ENCODE assay signal across 19 cellular contexts in the genomic region with DNA sequence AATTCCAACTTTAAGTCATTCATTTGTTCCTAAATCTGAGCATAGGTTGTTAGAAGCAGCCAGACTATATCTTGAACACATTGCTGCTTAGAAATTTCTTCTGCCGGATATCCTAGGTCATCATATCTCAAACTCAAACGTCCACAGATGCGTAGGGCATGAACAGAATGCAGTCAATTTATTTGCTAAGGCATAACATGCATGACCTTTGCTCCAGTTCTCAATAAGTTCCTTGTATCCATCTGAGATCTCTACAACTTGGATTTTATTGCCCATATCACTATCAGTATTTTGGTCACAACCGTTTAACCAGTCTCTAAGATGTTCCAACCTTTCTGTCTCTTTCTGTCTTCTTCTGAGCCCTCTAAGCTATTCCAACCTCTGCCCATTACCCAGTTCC.
DNase-seq lines count a peak whose midpoint lies in the region; ATAC-seq and TF ChIP-seq lines count a peak whose summit lies in the region.
"Had no signal": no experiment of that assay in that cellular context is flagged by ENCODE, and none has a peak within 500 bp of the region (broad histone marks: within the 10 kb centered on the region; RNA-seq: fewer than 3 reads in every experiment).

No MANE protein-coding gene starts in this region.

- H3K36me3 ChIP-seq in Caco-2 (ENCODE audit: control insufficient read depth, insufficient read depth, low read length), result no peaks in the 10 kb centered on the region
- H3K36me3 ChIP-seq in endodermal cell (ENCODE audit: control insufficient read depth, insufficient read depth, low read length), result peaks cover 11% of the 10 kb centered on the region
- H3K36me3 ChIP-seq: BLaER1 treated with 17β-estradiol and CSF1 and Interleukin-3, amounts not matched to agents 10 nM and 100 nM had no signal

- no peak overlapping the region for H3K9ac ChIP-seq in endodermal cell (ENCODE audit: extremely low read depth, low read length, poor library complexity, severe bottlenecking)
- H3K9ac ChIP-seq: BLaER1 treated with 17β-estradiol and CSF1 and Interleukin-3, amounts not matched to agents 10 nM and 100 nM had no signal

- BruUV-seq in Caco-2 (replicated peaks; lab: Mats Ljungman, UMichigan), result no TSS peak

- H3K27me3 ChIP-seq in Caco-2 (replicated peaks; ENCODE audit: control insufficient read depth, insufficient read depth, low read length) (no peaks in the 10 kb centered on the region), endodermal cell (ENCODE audit: control insufficient read depth, insufficient read depth, low read length, poor library complexity, severe bottlenecking) (no peaks in the 10 kb centered on the region), right cardiac atrium (ENCODE audit: control insufficient read depth, insufficient read depth) (no peaks in the 10 kb centered on the region)
- H3K27me3 ChIP-seq: BLaER1 treated with 17β-estradiol and CSF1 and Interleukin-3, amounts not matched to agents 10 nM and 100 nM had no signal

- H3K27ac ChIP-seq in endodermal cell (ENCODE audit: low read depth, low read length), result no peak overlapping the region
- no peak overlapping the region for H3K27ac ChIP-seq in right cardiac atrium (ENCODE audit: low read length)
- H3K27ac ChIP-seq: 22Rv1; A549; BLaER1 treated with 17β-estradiol and CSF1 and Interleukin-3, amounts not matched to agents 10 nM and 100 nM had no signal

- TF ChIP-seq CTCF in Caco-2 (IDR thresholded peaks at IDR 0.05; ENCODE audit: insufficient read depth in 1 of 2, low read depth in 1 of 2, low read length in 1 of 2, severe bottlenecking in 1 of 2, unreplicated experiment in 1 of 2), result no peak
- TF ChIP-seq CTCF in endodermal cell (conservative IDR thresholded peaks at IDR 0.05), result no peak

- H3K27ac Mint-ChIP-seq in Caco-2 (ENCODE audit: unreplicated experiment), result peak overlapping the region; percentile 0
- no peak overlapping the region for H3K27ac Mint-ChIP-seq in endodermal cell
- H3K27ac Mint-ChIP-seq: B cell; CD4-positive, alpha-beta T cell; CD8-positive, alpha-beta T cell had no signal

- CTCF ChIA-PET in Caco-2 (lab: Charles Lee), result no interaction called here

- H3K9me3 ChIP-seq in Caco-2, result no peaks in the 10 kb centered on the region
- H3K9me3 ChIP-seq in endodermal cell (ENCODE audit: control insufficient read depth, low read length), result peaks cover 27% of the 10 kb centered on the region
- H3K9me3 ChIP-seq in right cardiac atrium (ENCODE audit: control insufficient read depth, low read length), result no peaks in the 10 kb centered on the region
- H3K9me3 ChIP-seq: A549; BLaER1 treated with 17β-estradiol and CSF1 and Interleukin-3, amounts not matched to agents 10 nM and 100 nM had no signal

- intact Hi-C loops in Caco-2 (cut with micrococcal nuclease; ENCODE audit: unreplicated experiment) (no loop called here), left colon (cut with DNase I, micrococcal nuclease) (no loop called here), right cardiac atrium (cut with DNase I) (no loop called here)

- H3K4me1 ChIP-seq in Caco-2 (peaks cover 9% of the 10 kb centered on the region), endodermal cell (ENCODE audit: control insufficient read depth, insufficient read depth, low read length) (peaks cover 7% of the 10 kb centered on the region), right cardiac atrium (ENCODE audit: control insufficient read depth, insufficient read depth, low read length) (no peaks in the 10 kb centered on the region)
- H3K4me1 ChIP-seq: A549; BLaER1 treated with 17β-estradiol and CSF1 and Interleukin-3, amounts not matched to agents 10 nM and 100 nM had no signal

- H3K36me3 Mint-ChIP-seq in Caco-2 (ENCODE audit: insufficient read depth, unreplicated experiment), result no peaks in the 10 kb centered on the region
- H3K36me3 Mint-ChIP-seq in endodermal cell (ENCODE audit: low read depth), result peaks cover 27% of the 10 kb centered on the region
- H3K36me3 Mint-ChIP-seq: CD8-positive, alpha-beta T cell had no signal

- H3K27me3 Mint-ChIP-seq in Caco-2 (ENCODE audit: insufficient read depth, unreplicated experiment), result no peaks in the 10 kb centered on the region
- no peaks in the 10 kb centered on the region for H3K27me3 Mint-ChIP-seq in endodermal cell (ENCODE audit: insufficient read depth)
- H3K27me3 Mint-ChIP-seq: B cell had no signal

- DNase-seq in Caco-2 (no peak), endodermal cell (no peak), left colon (no peak), right cardiac atrium (no peak), cerebellum (ENCODE audit: low spot score) (no peak)
- DNase-seq: AML-193; CD4-positive, alpha-beta T cell; CD8-positive, alpha-beta T cell; DMS 273 treated with DMSO at 0.1 percent for 48 hours; DMS153; DMS53; DMS79 treated with DMSO at 0.1 percent for 48 hours; GF-D8 had no signal

- H3K4me1 Mint-ChIP-seq in Caco-2 (ENCODE audit: low read depth, unreplicated experiment) (peaks cover 12% of the 10 kb centered on the region), endodermal cell (peaks cover 25% of the 10 kb centered on the region)
- H3K4me1 Mint-ChIP-seq: B cell had no signal

- ATAC-seq in left colon (peak; percentile 69), HG03457 (IDR thresholded peaks at IDR 0.05; ENCODE audit: unreplicated experiment) (no peak), right cardiac atrium (no peak)
- ATAC-seq: A549; CD8-positive, alpha-beta T cell; GM12878 had no signal

- WGBS in endodermal cell (ENCODE audit: insufficient coverage in 1 of 2, insufficient read length in 1 of 2), 2 experiments, result 89 to 94% methylated on average over 4 of the region's 4 CpGs
- WGBS in right cardiac atrium, result 59% methylated on average over 4 of the region's 4 CpGs

- H3K4me3 ChIP-seq in Caco-2 (ENCODE audit: low read depth, low read length) (no peak overlapping the region), endodermal cell (ENCODE audit: low read length) (peak overlapping the region; percentile 39), right cardiac atrium (ENCODE audit: low read length) (no peak overlapping the region)
- H3K4me3 ChIP-seq: A549; BLaER1 treated with 17β-estradiol and CSF1 and Interleukin-3, amounts not matched to agents 10 nM and 100 nM; GM12878 had no signal

- H3K4me3 Mint-ChIP-seq in Caco-2 (ENCODE audit: unreplicated experiment) (no peak overlapping the region), endodermal cell (no peak overlapping the region)
- H3K4me3 Mint-ChIP-seq: B cell; CD4-positive, alpha-beta T cell; CD8-positive, alpha-beta T cell had no signal

- H3K9me3 Mint-ChIP-seq in Caco-2 (ENCODE audit: unreplicated experiment), result no peaks in the 10 kb centered on the region
- peaks cover 11% of the 10 kb centered on the region for H3K9me3 Mint-ChIP-seq in endodermal cell
- H3K9me3 Mint-ChIP-seq: CD4-positive, alpha-beta T cell; CD8-positive, alpha-beta T cell had no signal

- POLR2A ChIA-PET in Caco-2 (lab: Charles Lee), result no interaction called here
